Comparison of ENCODE assay signal across 13 cellular contexts in genomic region chr3:183845608-183846288, GRCh38. TPM values are rescaled to one million over a fixed set of nuclear protein-coding genes. Genes with fewer than 3 reads are reported as not detected.
A peak's percentile ranks its signal among the peaks of the same experiment; 100 is the strongest.
DNase-seq lines count a peak whose midpoint lies in the region; ATAC-seq and TF ChIP-seq lines count a peak whose summit lies in the region.
"Had no signal": no experiment of that assay in that cellular context is flagged by ENCODE, and none has a peak within 500 bp of the region (broad histone marks: within the 10 kb centered on the region; RNA-seq: fewer than 3 reads in every experiment).

No MANE protein-coding gene starts in this region.

- H3K9me3 Mint-ChIP-seq in stimulated activated naive CD8-positive, alpha-beta T cell treated with anti-CD3 and anti-CD28 coated beads, Interleukin-15, Interleukin-2, amounts not matched to agents 100 ng/mL and 50 ng/mL, for 24 hours: no peaks in the 10 kb centered on the region
- no peaks in the 10 kb centered on the region for H3K9me3 Mint-ChIP-seq in WTC11
- H3K9me3 Mint-ChIP-seq: nephron had no signal

- H3K36me3 Mint-ChIP-seq in stimulated activated naive CD8-positive, alpha-beta T cell treated with anti-CD3 and anti-CD28 coated beads, Interleukin-15, Interleukin-2, amounts not matched to agents 100 ng/mL and 50 ng/mL, for 24 hours (ENCODE audit: low read depth): peaks cover 55% of the 10 kb centered on the region
- H3K36me3 Mint-ChIP-seq in WTC11: peaks cover 63% of the 10 kb centered on the region

- 0 out of 2 replicates have a peak, but pooled peaks cover 3% of the 10 kb centered on the region for H3K9me2 ChIP-seq in SK-N-SH

- no peak for TF ChIP-seq EP300 in SK-N-SH (IDR thresholded peaks at IDR 0.05; ENCODE audit: borderline replicate concordance in 1 of 2, low read depth in 1 of 2, low read length in 1 of 2)

- no peaks in the 10 kb centered on the region for H3K27me3 ChIP-seq in SK-N-SH (ENCODE audit: insufficient read depth)

- no peaks in the 10 kb centered on the region for H3K27me3 Mint-ChIP-seq in stimulated activated naive CD8-positive, alpha-beta T cell treated with anti-CD3 and anti-CD28 coated beads, Interleukin-15, Interleukin-2, amounts not matched to agents 100 ng/mL and 50 ng/mL, for 24 hours
- no peaks in the 10 kb centered on the region for H3K27me3 Mint-ChIP-seq in WTC11 (ENCODE audit: low read depth)

- H3K4me1 Mint-ChIP-seq in stimulated activated naive CD8-positive, alpha-beta T cell treated with anti-CD3 and anti-CD28 coated beads, Interleukin-15, Interleukin-2, amounts not matched to agents 100 ng/mL and 50 ng/mL, for 24 hours (ENCODE audit: low read depth): peaks cover 16% of the 10 kb centered on the region
- no peaks in the 10 kb centered on the region for H3K4me1 Mint-ChIP-seq in WTC11
- H3K4me1 Mint-ChIP-seq: nephron had no signal

- peaks cover 0 to 4% of the 10 kb centered on the region in 2 experiments; a peak in 3 of 4 replicates for H3K4me1 ChIP-seq in SK-N-SH (ENCODE audit: control insufficient read depth in 1 of 2, insufficient read depth in 2 of 2, low read depth in 1 of 2, low read length in 1 of 2)

- no peak overlapping the region for H2AFZ ChIP-seq in SK-N-SH (ENCODE audit: low read depth)

- no peaks in the 10 kb centered on the region for H4K20me1 ChIP-seq in SK-N-SH (ENCODE audit: insufficient read depth)

- intact Hi-C loops in posterior cingulate gyrus (cut with DNase I): no loop called here

- no peak for DNase-seq in stimulated activated naive CD8-positive, alpha-beta T cell treated with anti-CD3 and anti-CD28 coated beads, Interleukin-15, Interleukin-2, amounts not matched to agents 100 U/mL and 50 U/mL, for 24 hours
- DNase-seq in SK-N-SH (no peak), fibroblast of mammary gland (ENCODE audit: low read depth) (peak; percentile 31), NCI-H524 treated with DMSO at 0.1 percent for 48 hours (lab: John Stamatoyannopoulos, UW) (no peak), WTC11 (ENCODE audit: low spot score) (no peak), posterior cingulate gyrus (no peak)
- DNase-seq: NCI-H2227 treated with DMSO at 0.1 percent for 48 hours; stimulated activated CD4-positive, alpha-beta T cell treated with anti-CD3 and anti-CD28 coated beads, Interleukin-12 subunit alpha, Interleukin-12 subunit beta, amount 100 ng/mL, for 4 hours; T-helper 1 cell had no signal

- WGBS in SK-N-SH (ENCODE audit: low lambda C conversion rate): 82% methylated on average over 12 of the region's 13 CpGs

- TF ChIP-seq CTCF in SK-N-SH (IDR thresholded peaks at IDR 0.05): no peak
- TF ChIP-seq CTCF in fibroblast of mammary gland (conservative IDR thresholded peaks at IDR 0.05; ENCODE audit: control insufficient read depth, insufficient read depth, low read depth, low read length): no peak
- TF ChIP-seq CTCF in WTC11 (IDR thresholded peaks at IDR 0.05): no peak

- H3K27ac Mint-ChIP-seq in stimulated activated naive CD8-positive, alpha-beta T cell treated with anti-CD3 and anti-CD28 coated beads, Interleukin-15, Interleukin-2, amounts not matched to agents 100 ng/mL and 50 ng/mL, for 24 hours: peak overlapping the region; percentile 61
- H3K27ac Mint-ChIP-seq in WTC11: no peak overlapping the region

- H3K9me3 ChIP-seq in SK-N-SH: no peaks in the 10 kb centered on the region

- POLR2A ChIA-PET in SK-N-SH (lab: Yijun Ruan, JAX) (no interaction called here), WTC11 (lab: Charles Lee) (no interaction called here)

- TF ChIP-seq RAD21 in SK-N-SH (IDR thresholded peaks at IDR 0.05; ENCODE audit: low read length): no peak

- H3F3A ChIP-seq in SK-N-SH (replicated peaks; ENCODE audit: insufficient read depth): peaks cover 13% of the 10 kb centered on the region

- peaks cover 66 to 69% of the 10 kb centered on the region in 2 experiments for H3K36me3 ChIP-seq in SK-N-SH (replicated peaks in 1 of 2; ENCODE audit: control insufficient read depth in 1 of 2, insufficient read depth in 2 of 2, low read length in 1 of 2)

- peaks cover 12% of the 10 kb centered on the region; the same call in 1 of the 2 replicates for H3K79me2 ChIP-seq in SK-N-SH (ENCODE audit: insufficient read depth)

- H3K4me3 ChIP-seq in SK-N-SH (ENCODE audit: low read depth in 2 of 2, low read length in 1 of 2) (no peak overlapping the region), fibroblast of mammary gland (ENCODE audit: control insufficient read depth, low read depth, low read length) (no peak overlapping the region)
- H3K4me3 ChIP-seq: K562 had no signal

- peak overlapping the region in 1 of 2 experiments; percentile 49; a peak in 2 of 4 replicates for H3K27ac ChIP-seq in SK-N-SH (ENCODE audit: low read depth in 2 of 2, low read length in 1 of 2)

- CTCF ChIA-PET in SK-N-SH (lab: Yijun Ruan, JAX) (interaction anchor here (1.3 to 1.6 kb wide), 2 partner anchors 20 to 24 kb away, joined by 4 read pairs; partner anchors contain the start of gene MAP6D1), WTC11 (lab: Charles Lee) (no interaction called here)

- no peak for ATAC-seq in stimulated activated naive CD8-positive, alpha-beta T cell treated with anti-CD3 and anti-CD28 coated beads, Interleukin-15, Interleukin-2, amounts not matched to agents 100 U/mL and 50 U/mL, for 24 hours
- ATAC-seq in HG02938 (IDR thresholded peaks at IDR 0.05; ENCODE audit: unreplicated experiment): no peak
- ATAC-seq in WTC11: no peak
- ATAC-seq: K562 had no signal

- H3K4me3 Mint-ChIP-seq in stimulated activated naive CD8-positive, alpha-beta T cell treated with anti-CD3 and anti-CD28 coated beads, Interleukin-15, Interleukin-2, amounts not matched to agents 100 ng/mL and 50 ng/mL, for 24 hours: no peak overlapping the region
- no peak overlapping the region for H3K4me3 Mint-ChIP-seq in WTC11
- H3K4me3 Mint-ChIP-seq: nephron had no signal

- H3K4me2 ChIP-seq in SK-N-SH: no peak overlapping the region

- H3K9ac ChIP-seq in SK-N-SH: no peak overlapping the region

TF ChIP-seq in SK-N-SH, 30 proteins besides CTCF, POLR2A, EP300 and RAD21:
- TF ChIP-seq PBX3 (IDR thresholded peaks at IDR 0.05): peak; percentile 53
- TF ChIP-seq MEF2A (IDR thresholded peaks at IDR 0.05; ENCODE audit: borderline replicate concordance, low read depth): no peak

TF ChIP-seq in WTC11, 78 proteins besides CTCF, POLR2A, EP300 and RAD21:
- TF ChIP-seq ATF1 (CRISPR knock-in tag; IDR thresholded peaks at IDR 0.05): no peak
- no peak for TF ChIP-seq MAX (CRISPR knock-in tag; IDR thresholded peaks at IDR 0.05)
- no peak for TF ChIP-seq TEAD4 (CRISPR knock-in tag; IDR thresholded peaks at IDR 0.05)
- no peak for TF ChIP-seq ZNF138 (CRISPR knock-in tag; conservative IDR thresholded peaks at IDR 0.05)
- no peak for TF ChIP-seq KAT7 (CRISPR knock-in tag; IDR thresholded peaks at IDR 0.05; ENCODE audit: borderline replicate concordance)
- no peak for TF ChIP-seq NFYB (CRISPR knock-in tag; conservative IDR thresholded peaks at IDR 0.05; ENCODE audit: low read depth)
- TF ChIP-seq ZBTB21 (CRISPR knock-in tag; IDR thresholded peaks at IDR 0.05; ENCODE audit: borderline replicate concordance): no peak
- TF ChIP-seq RORB (CRISPR knock-in tag; IDR thresholded peaks at IDR 0.05): no peak
- TF ChIP-seq TCF7 (CRISPR knock-in tag; IDR thresholded peaks at IDR 0.05; ENCODE audit: low read depth): no peak
- TF ChIP-seq SOX15 (CRISPR knock-in tag; IDR thresholded peaks at IDR 0.05): no peak
- no peak for TF ChIP-seq ZNF263 (CRISPR knock-in tag; IDR thresholded peaks at IDR 0.05; ENCODE audit: low read depth)

RNA-seq across cellular contexts. Expression of gene MAP6D1, which starts 20.4 kb away (rescaled TPM):
- polyA plus RNA-seq in SK-N-SH (2012; rRNA removed): 2.6 and 3.4 TPM in 2 replicates
- 2.0 and 3.3 TPM in 2 replicates for polyA plus RNA-seq in SK-N-SH (2012; cell fraction: cytosol; rRNA removed)
- polyA plus RNA-seq in SK-N-SH (2012; cell fraction: nucleus; rRNA removed): 3.0 and 4.1 TPM in 2 replicates
- total RNA-seq in WTC11 (2021): 4.3 to 6.3 TPM (median 5.0 TPM) in 3 replicates

RNA-seq across cellular contexts. Expression of gene PARL, which starts 38.9 kb away (rescaled TPM):
- 50.1 and 58.5 TPM in 2 replicates for polyA plus RNA-seq in SK-N-SH (2012; rRNA removed)
- polyA plus RNA-seq in SK-N-SH (2012; cell fraction: cytosol; rRNA removed): 67.0 and 79.0 TPM in 2 replicates
- 25.2 and 25.7 TPM in 2 replicates for polyA plus RNA-seq in SK-N-SH (2012; cell fraction: nucleus; rRNA removed)
- 71.3 to 93.5 TPM (median 74.3 TPM) in 3 replicates for total RNA-seq in WTC11 (2021)
